1 cellular context compared by ENCODE assay signal in the genomic region with DNA sequence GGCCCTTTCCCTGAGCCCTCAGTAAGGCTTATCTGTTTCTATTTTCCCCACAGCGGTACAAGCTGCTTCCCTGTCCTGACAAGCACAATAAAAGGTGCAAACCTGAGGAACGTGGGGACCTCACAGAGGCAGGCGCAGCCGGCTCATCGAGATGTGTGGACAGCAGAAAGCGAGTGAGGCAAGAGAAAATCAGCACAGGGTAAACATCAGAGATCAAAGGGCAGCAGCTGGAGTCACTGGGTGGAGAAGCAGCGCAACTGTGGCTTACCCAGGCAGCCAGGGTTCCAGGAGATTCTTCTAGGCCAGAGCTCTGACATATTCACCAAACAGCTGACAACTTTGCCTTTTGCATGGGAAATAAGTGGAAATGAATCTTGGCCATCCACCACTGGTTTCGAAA.
TF ChIP-seq lines count a peak whose summit lies in the region.

No MANE protein-coding gene starts in this region.

TF ChIP-seq in HepG2, 621 proteins besides CTCF, POLR2A, EP300 and RAD21 (continued from another document and continues in another):
- TF ChIP-seq, protein P1, sequence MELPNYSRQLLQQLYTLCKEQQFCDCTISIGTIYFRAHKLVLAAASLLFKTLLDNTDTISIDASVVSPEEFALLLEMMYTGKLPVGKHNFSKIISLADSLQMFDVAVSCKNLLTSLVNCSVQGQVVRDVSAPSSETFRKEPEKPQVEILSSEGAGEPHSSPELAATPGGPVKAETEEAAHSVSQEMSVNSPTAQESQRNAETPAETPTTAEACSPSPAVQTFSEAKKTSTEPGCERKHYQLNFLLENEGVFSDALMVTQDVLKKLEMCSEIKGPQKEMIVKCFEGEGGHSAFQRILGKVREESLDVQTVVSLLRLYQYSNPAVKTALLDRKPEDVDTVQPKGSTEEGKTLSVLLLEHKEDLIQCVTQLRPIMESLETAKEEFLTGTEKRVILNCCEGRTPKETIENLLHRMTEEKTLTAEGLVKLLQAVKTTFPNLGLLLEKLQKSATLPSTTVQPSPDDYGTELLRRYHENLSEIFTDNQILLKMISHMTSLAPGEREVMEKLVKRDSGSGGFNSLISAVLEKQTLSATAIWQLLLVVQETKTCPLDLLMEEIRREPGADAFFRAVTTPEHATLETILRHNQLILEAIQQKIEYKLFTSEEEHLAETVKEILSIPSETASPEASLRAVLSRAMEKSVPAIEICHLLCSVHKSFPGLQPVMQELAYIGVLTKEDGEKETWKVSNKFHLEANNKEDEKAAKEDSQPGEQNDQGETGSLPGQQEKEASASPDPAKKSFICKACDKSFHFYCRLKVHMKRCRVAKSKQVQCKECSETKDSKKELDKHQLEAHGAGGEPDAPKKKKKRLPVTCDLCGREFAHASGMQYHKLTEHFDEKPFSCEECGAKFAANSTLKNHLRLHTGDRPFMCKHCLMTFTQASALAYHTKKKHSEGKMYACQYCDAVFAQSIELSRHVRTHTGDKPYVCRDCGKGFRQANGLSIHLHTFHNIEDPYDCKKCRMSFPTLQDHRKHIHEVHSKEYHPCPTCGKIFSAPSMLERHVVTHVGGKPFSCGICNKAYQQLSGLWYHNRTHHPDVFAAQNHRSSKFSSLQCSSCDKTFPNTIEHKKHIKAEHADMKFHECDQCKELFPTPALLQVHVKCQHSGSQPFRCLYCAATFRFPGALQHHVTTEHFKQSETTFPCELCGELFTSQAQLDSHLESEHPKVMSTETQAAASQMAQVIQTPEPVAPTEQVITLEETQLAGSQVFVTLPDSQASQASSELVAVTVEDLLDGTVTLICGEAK (IDR thresholded peaks at IDR 0.05): no peak
- TF ChIP-seq, protein P1 (CRISPR knock-in tag; IDR thresholded peaks at IDR 0.05): no peak
- no peak for TF ChIP-seq ZMYM2 (CRISPR knock-in tag; IDR thresholded peaks at IDR 0.05)
- TF ChIP-seq RXRA (CRISPR knock-in tag; IDR thresholded peaks at IDR 0.05): peak; percentile 58; the same call in 1 of the 2 replicates
- TF ChIP-seq TCF12 (IDR thresholded peaks at IDR 0.05): no peak
- no peak for TF ChIP-seq TCF12 (CRISPR knock-in tag; IDR thresholded peaks at IDR 0.05)
- no peak for TF ChIP-seq SIX1 (CRISPR knock-in tag; IDR thresholded peaks at IDR 0.05; ENCODE audit: borderline replicate concordance)
- TF ChIP-seq ZNF678 (CRISPR knock-in tag; IDR thresholded peaks at IDR 0.05): no peak
- no peak for TF ChIP-seq PCBP1 (IDR thresholded peaks at IDR 0.05; ENCODE audit: borderline replicate concordance, low read depth, low read length)
- no peak for TF ChIP-seq ZNF660 (CRISPR knock-in tag; IDR thresholded peaks at IDR 0.05; ENCODE audit: borderline replicate concordance, low read depth)
- TF ChIP-seq, protein P2, sequence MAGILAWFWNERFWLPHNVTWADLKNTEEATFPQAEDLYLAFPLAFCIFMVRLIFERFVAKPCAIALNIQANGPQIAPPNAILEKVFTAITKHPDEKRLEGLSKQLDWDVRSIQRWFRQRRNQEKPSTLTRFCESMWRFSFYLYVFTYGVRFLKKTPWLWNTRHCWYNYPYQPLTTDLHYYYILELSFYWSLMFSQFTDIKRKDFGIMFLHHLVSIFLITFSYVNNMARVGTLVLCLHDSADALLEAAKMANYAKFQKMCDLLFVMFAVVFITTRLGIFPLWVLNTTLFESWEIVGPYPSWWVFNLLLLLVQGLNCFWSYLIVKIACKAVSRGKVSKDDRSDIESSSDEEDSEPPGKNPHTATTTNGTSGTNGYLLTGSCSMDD (CRISPR knock-in tag; IDR thresholded peaks at IDR 0.05): no peak
- TF ChIP-seq PHB2 (IDR thresholded peaks at IDR 0.05; ENCODE audit: partially characterized antibody): no peak
- TF ChIP-seq ATF7 (IDR thresholded peaks at IDR 0.05): no peak
- TF ChIP-seq ATF7 (CRISPR knock-in tag; IDR thresholded peaks at IDR 0.05): no peak
- no peak for TF ChIP-seq EED (CRISPR knock-in tag; IDR thresholded peaks at IDR 0.05)
- TF ChIP-seq CEBPB (IDR thresholded peaks at IDR 0.05; ENCODE audit: borderline replicate concordance, low read depth, low read length): peak; percentile 85
- TF ChIP-seq, protein P3, sequence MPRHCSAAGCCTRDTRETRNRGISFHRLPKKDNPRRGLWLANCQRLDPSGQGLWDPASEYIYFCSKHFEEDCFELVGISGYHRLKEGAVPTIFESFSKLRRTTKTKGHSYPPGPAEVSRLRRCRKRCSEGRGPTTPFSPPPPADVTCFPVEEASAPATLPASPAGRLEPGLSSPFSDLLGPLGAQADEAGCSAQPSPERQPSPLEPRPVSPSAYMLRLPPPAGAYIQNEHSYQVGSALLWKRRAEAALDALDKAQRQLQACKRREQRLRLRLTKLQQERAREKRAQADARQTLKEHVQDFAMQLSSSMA (CRISPR knock-in tag; IDR thresholded peaks at IDR 0.05): no peak
- TF ChIP-seq, protein P4, sequence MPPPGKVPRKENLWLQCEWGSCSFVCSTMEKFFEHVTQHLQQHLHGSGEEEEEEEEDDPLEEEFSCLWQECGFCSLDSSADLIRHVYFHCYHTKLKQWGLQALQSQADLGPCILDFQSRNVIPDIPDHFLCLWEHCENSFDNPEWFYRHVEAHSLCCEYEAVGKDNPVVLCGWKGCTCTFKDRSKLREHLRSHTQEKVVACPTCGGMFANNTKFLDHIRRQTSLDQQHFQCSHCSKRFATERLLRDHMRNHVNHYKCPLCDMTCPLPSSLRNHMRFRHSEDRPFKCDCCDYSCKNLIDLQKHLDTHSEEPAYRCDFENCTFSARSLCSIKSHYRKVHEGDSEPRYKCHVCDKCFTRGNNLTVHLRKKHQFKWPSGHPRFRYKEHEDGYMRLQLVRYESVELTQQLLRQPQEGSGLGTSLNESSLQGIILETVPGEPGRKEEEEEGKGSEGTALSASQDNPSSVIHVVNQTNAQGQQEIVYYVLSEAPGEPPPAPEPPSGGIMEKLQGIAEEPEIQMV (CRISPR knock-in tag; IDR thresholded peaks at IDR 0.05; ENCODE audit: low read depth): no peak
- TF ChIP-seq PLRG1 (conservative IDR thresholded peaks at IDR 0.05): no peak
- TF ChIP-seq, protein P5, sequence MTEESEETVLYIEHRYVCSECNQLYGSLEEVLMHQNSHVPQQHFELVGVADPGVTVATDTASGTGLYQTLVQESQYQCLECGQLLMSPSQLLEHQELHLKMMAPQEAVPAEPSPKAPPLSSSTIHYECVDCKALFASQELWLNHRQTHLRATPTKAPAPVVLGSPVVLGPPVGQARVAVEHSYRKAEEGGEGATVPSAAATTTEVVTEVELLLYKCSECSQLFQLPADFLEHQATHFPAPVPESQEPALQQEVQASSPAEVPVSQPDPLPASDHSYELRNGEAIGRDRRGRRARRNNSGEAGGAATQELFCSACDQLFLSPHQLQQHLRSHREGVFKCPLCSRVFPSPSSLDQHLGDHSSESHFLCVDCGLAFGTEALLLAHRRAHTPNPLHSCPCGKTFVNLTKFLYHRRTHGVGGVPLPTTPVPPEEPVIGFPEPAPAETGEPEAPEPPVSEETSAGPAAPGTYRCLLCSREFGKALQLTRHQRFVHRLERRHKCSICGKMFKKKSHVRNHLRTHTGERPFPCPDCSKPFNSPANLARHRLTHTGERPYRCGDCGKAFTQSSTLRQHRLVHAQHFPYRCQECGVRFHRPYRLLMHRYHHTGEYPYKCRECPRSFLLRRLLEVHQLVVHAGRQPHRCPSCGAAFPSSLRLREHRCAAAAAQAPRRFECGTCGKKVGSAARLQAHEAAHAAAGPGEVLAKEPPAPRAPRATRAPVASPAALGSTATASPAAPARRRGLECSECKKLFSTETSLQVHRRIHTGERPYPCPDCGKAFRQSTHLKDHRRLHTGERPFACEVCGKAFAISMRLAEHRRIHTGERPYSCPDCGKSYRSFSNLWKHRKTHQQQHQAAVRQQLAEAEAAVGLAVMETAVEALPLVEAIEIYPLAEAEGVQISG (CRISPR knock-in tag; IDR thresholded peaks at IDR 0.05): peak; percentile 49; the same call in 1 of the 2 replicates
- 0 out of 2 replicates have a peak, but pooled peaks have one; percentile 20 for TF ChIP-seq TGIF2 (CRISPR knock-in tag; IDR thresholded peaks at IDR 0.05)
- TF ChIP-seq, protein P6, sequence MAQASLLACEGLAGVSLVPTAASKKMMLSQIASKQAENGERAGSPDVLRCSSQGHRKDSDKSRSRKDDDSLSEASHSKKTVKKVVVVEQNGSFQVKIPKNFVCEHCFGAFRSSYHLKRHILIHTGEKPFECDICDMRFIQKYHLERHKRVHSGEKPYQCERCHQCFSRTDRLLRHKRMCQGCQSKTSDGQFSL (CRISPR knock-in tag; IDR thresholded peaks at IDR 0.05): no peak
- TF ChIP-seq PAWR (CRISPR knock-in tag; IDR thresholded peaks at IDR 0.05; ENCODE audit: borderline replicate concordance): no peak
- TF ChIP-seq GATAD1 (CRISPR knock-in tag; IDR thresholded peaks at IDR 0.05): 0 out of 2 replicates have a peak, but pooled peaks have one; percentile 16
- TF ChIP-seq, protein P7, sequence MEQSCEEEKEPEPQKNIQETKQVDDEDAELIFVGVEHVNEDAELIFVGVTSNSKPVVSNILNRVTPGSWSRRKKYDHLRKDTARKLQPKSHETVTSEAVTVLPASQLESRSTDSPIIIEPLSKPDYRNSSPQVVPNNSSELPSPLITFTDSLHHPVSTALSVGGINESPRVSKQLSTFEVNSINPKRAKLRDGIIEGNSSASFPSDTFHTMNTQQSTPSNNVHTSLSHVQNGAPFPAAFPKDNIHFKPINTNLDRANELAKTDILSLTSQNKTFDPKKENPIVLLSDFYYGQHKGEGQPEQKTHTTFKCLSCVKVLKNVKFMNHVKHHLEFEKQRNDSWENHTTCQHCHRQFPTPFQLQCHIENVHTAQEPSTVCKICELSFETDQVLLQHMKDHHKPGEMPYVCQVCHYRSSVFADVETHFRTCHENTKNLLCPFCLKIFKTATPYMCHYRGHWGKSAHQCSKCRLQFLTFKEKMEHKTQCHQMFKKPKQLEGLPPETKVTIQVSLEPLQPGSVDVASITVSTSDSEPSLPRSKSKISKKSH (CRISPR knock-in tag; IDR thresholded peaks at IDR 0.05; ENCODE audit: borderline replicate concordance): no peak
- TF ChIP-seq, protein P8, sequence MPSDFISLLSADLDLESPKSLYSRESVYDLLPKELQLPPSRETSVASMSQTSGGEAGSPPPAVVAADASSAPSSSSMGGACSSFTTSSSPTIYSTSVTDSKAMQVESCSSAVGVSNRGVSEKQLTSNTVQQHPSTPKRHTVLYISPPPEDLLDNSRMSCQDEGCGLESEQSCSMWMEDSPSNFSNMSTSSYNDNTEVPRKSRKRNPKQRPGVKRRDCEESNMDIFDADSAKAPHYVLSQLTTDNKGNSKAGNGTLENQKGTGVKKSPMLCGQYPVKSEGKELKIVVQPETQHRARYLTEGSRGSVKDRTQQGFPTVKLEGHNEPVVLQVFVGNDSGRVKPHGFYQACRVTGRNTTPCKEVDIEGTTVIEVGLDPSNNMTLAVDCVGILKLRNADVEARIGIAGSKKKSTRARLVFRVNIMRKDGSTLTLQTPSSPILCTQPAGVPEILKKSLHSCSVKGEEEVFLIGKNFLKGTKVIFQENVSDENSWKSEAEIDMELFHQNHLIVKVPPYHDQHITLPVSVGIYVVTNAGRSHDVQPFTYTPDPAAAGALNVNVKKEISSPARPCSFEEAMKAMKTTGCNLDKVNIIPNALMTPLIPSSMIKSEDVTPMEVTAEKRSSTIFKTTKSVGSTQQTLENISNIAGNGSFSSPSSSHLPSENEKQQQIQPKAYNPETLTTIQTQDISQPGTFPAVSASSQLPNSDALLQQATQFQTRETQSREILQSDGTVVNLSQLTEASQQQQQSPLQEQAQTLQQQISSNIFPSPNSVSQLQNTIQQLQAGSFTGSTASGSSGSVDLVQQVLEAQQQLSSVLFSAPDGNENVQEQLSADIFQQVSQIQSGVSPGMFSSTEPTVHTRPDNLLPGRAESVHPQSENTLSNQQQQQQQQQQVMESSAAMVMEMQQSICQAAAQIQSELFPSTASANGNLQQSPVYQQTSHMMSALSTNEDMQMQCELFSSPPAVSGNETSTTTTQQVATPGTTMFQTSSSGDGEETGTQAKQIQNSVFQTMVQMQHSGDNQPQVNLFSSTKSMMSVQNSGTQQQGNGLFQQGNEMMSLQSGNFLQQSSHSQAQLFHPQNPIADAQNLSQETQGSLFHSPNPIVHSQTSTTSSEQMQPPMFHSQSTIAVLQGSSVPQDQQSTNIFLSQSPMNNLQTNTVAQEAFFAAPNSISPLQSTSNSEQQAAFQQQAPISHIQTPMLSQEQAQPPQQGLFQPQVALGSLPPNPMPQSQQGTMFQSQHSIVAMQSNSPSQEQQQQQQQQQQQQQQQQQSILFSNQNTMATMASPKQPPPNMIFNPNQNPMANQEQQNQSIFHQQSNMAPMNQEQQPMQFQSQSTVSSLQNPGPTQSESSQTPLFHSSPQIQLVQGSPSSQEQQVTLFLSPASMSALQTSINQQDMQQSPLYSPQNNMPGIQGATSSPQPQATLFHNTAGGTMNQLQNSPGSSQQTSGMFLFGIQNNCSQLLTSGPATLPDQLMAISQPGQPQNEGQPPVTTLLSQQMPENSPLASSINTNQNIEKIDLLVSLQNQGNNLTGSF (CRISPR knock-in tag; IDR thresholded peaks at IDR 0.05): no peak
- TF ChIP-seq BORCS8-MEF2B (CRISPR knock-in tag; IDR thresholded peaks at IDR 0.05): peak; percentile 57; the same call in 1 of the 2 replicates
